8 cellular contexts compared by ENCODE assay signal in the genomic region with DNA sequence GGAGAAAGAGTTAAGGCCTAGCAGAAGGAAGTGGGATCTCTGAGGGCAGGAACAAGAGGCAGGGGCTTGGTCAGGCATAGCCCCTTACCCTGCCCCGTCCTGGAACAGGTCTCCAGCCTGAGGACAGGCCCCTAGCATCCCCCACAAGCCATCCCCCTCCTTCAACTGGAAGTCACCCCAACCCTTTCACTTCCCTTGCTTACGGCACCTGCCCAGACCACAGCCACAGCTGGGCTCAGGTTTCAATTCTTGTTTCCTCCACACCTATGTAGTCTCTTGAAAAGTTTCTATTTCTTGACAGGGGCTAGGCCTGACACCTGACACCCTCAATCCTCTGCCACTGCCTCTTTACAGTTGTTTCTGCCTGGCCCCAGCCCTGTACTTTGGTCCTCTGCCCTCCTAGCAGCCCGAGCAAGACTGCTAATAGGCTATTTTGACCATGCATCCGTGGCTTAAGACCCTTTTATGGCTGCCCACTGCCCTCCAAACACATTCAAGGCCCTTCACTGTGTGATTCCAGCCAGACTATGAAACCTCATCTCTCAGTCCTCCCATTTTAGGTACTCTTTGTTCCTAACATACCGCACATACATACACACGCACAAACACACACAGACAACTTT. TPM values are rescaled to one million over a fixed set of nuclear protein-coding genes. Genes with fewer than 3 reads are reported as not detected.
A peak's percentile ranks its signal among the peaks of the same experiment; 100 is the strongest.
DNase-seq lines count a peak whose midpoint lies in the region; ATAC-seq and TF ChIP-seq lines count a peak whose summit lies in the region.

No MANE protein-coding gene starts in this region.

- TF ChIP-seq CTCF in parathyroid adenoma (IDR thresholded peaks at IDR 0.05): no peak

- DNase-seq in Karpas-422 (peak; percentile 98), NCI-H2029 (lab: John Stamatoyannopoulos, UW) (no peak), DMS 273 (lab: John Stamatoyannopoulos, UW; ENCODE audit: unreplicated experiment) (no peak), NCI-H2196 (lab: John Stamatoyannopoulos, UW; ENCODE audit: unreplicated experiment) (no peak)
- peak; percentile 7 for DNase-seq in activated effector memory CD4-positive, alpha-beta T cell treated with Interleukin-2 at 50 U/mL for 16 hours

- H2AFZ ChIP-seq in Karpas-422 (ENCODE audit: low read length): no peak overlapping the region
- peak overlapping the region; percentile 38 for H2AFZ ChIP-seq in parathyroid adenoma

- H3K9me2 ChIP-seq in Karpas-422 (replicated peaks; ENCODE audit: insufficient read depth, low read length): no peaks in the 10 kb centered on the region

- H3K9ac ChIP-seq in Karpas-422 (ENCODE audit: low read length): peak overlapping the region; percentile 81
- H3K9ac ChIP-seq in parathyroid adenoma: no peak overlapping the region

- H3K27ac ChIP-seq in Karpas-422 (ENCODE audit: low read length) (peak overlapping the region; percentile 99), parathyroid adenoma (peak overlapping the region; percentile 24)

- TF ChIP-seq POLR2A in GM15510 (IDR thresholded peaks at IDR 0.05; ENCODE audit: borderline replicate concordance, extremely low read depth, insufficient read length): peak; percentile 65

- H4K20me1 ChIP-seq in Karpas-422 (ENCODE audit: insufficient read depth, low read depth, low read length): no peaks in the 10 kb centered on the region

- ATAC-seq in GM21619 (IDR thresholded peaks at IDR 0.05; ENCODE audit: unreplicated experiment): peak; percentile 56

- peak overlapping the region; percentile 41 for H3K4me3 ChIP-seq in Karpas-422 (ENCODE audit: low read length)
- H3K4me3 ChIP-seq in parathyroid adenoma (ENCODE audit: low read depth, low read length): no peak overlapping the region

- H3K79me2 ChIP-seq in Karpas-422 (ENCODE audit: low read length) (no peaks in the 10 kb centered on the region), parathyroid adenoma (no peaks in the 10 kb centered on the region)

- H3K9me3 ChIP-seq in Karpas-422 (ENCODE audit: low read length): no peaks in the 10 kb centered on the region
- H3K9me3 ChIP-seq in parathyroid adenoma (ENCODE audit: control insufficient read depth, low read length): no peaks in the 10 kb centered on the region

- H3K4me2 ChIP-seq in Karpas-422 (ENCODE audit: low read depth, low read length, poor library complexity, severe bottlenecking) (peak overlapping the region; percentile 70), parathyroid adenoma (ENCODE audit: low read length) (no peak overlapping the region)

- peaks cover 95% of the 10 kb centered on the region for H3K4me1 ChIP-seq in Karpas-422 (ENCODE audit: low read length)
- H3K4me1 ChIP-seq in parathyroid adenoma: peaks cover 5% of the 10 kb centered on the region

- H3K27me3 ChIP-seq in Karpas-422 (ENCODE audit: low read length) (no peaks in the 10 kb centered on the region), parathyroid adenoma (ENCODE audit: control insufficient read depth, insufficient read depth, low read length) (no peaks in the 10 kb centered on the region)

- H3K36me3 ChIP-seq in Karpas-422 (ENCODE audit: insufficient read depth, low read length) (no peaks in the 10 kb centered on the region; the same call in 1 of the 2 replicates), parathyroid adenoma (ENCODE audit: control insufficient read depth, insufficient read depth, low read length) (no peaks in the 10 kb centered on the region)

RNA-seq across cellular contexts. Expression of a gene that starts 10.9 kb away (rescaled TPM):
- total RNA-seq in Karpas-422 (2014; rRNA removed; shearing (Covaris generic); ENCODE audit: low replicate concordance): 41.1 and 48.2 TPM in 2 replicates

Comparison
In these comparisons a context has a peak if more than half of its experiments do, and no peak if none do; other contexts are left out.
1. DNase-seq: peak in Karpas-422 (single experiment) and activated effector memory CD4-positive, alpha-beta T cell treated with Interleukin-2 at 50 U/mL for 16 hours (single experiment); none in NCI-H2029 (single experiment), DMS 273 (single experiment) and NCI-H2196 (single experiment).